24 cellular contexts compared by ENCODE assay signal in the genomic region with DNA sequence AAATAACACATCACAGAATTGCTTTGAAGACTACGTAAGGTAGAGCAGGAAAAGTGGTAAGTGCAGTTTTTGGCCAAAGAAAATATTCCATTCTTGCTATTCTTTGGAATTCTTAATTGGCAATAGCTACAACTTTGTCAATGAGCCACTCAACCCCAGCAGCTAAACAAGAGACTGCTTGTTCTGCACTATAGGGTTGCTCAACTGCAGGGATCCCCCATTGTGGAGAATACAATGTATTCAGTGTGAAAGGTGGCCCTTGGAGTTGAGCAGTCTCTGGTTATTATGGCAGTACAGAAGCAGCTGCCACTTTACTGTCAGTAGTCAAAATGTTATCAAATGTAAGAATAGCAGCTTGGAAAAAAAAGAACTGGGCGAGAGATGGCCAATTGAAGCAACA.
DNase-seq lines count a peak whose midpoint lies in the region; ATAC-seq, FAIRE-seq and TF ChIP-seq lines count a peak whose summit lies in the region.
"Had no signal": no experiment of that assay in that cellular context is flagged by ENCODE, and none has a peak within 500 bp of the region (broad histone marks: within the 10 kb centered on the region; RNA-seq: fewer than 3 reads in every experiment).

No MANE protein-coding gene starts in this region.

- H3K4me3 ChIP-seq in A673 (ENCODE audit: low read depth, low read length, poor library complexity, severe bottlenecking): no peak overlapping the region
- no peak overlapping the region for H3K4me3 ChIP-seq in keratinocyte (ENCODE audit: control insufficient read depth in 2 of 3, extremely low read depth in 1 of 3, insufficient read depth in 2 of 3, low read depth in 1 of 3, low read length in 3 of 3)
- no peak overlapping the region for H3K4me3 ChIP-seq in uterus
- H3K4me3 ChIP-seq: lung, MG63 had no signal

- H3K9me3 ChIP-seq in A673 (ENCODE audit: low read depth, low read length, poor library complexity, severe bottlenecking) (no peaks in the 10 kb centered on the region), keratinocyte (ENCODE audit: control insufficient read depth, low read depth, low read length) (no peaks in the 10 kb centered on the region), uterus (no peaks in the 10 kb centered on the region)

- FAIRE-seq in keratinocyte (lab: Jason Lieb, UNC): no peak

- no peaks in the 10 kb centered on the region for H3K79me2 ChIP-seq in keratinocyte (ENCODE audit: control insufficient read depth, insufficient read depth, low read length)

- dilution Hi-C loops in keratinocyte (cut with MboI; ENCODE audit: extremely low pct_ligation_motif_present, low sequenced_read_pairs): no loop called here

- no peaks in the 10 kb centered on the region for H3K4me1 ChIP-seq in A673 (ENCODE audit: insufficient read depth, low read length, poor library complexity, severe bottlenecking)
- peaks cover 9% of the 10 kb centered on the region for H3K4me1 ChIP-seq in keratinocyte (ENCODE audit: control insufficient read depth, extremely low read depth, insufficient read depth, low read length)
- no peaks in the 10 kb centered on the region for H3K4me1 ChIP-seq in uterus

- POLR2A ChIA-PET in A673 (lab: Charles Lee; ENCODE audit: low non-redundant PET): no interaction called here

- intact Hi-C loops in A673 (cut with micrococcal nuclease; ENCODE audit: unreplicated experiment): no loop called here
- intact Hi-C loops in uterus (cut with DNase I; ENCODE audit: low total_unique reads): no loop called here

- no peaks in the 10 kb centered on the region for H4K20me1 ChIP-seq in keratinocyte (ENCODE audit: control insufficient read depth, extremely low read depth, insufficient read depth, low read length)

- H3K4me2 ChIP-seq in keratinocyte (ENCODE audit: control insufficient read depth, extremely low read depth, insufficient read depth, low read depth, low read length): peak overlapping the region; percentile 16

- in situ Hi-C loops in SK-MEL-5 (cut with HindIII; ENCODE audit: low pct_unique_long_range_greater_than_20kb, low sequenced_read_pairs): no loop called here

- H3K9me1 ChIP-seq in keratinocyte (ENCODE audit: control insufficient read depth, extremely low read depth, insufficient read depth, low read length): no peaks in the 10 kb centered on the region

- CTCF ChIA-PET in A673 (lab: Charles Lee): no interaction called here

- no peaks in the 10 kb centered on the region for H3K36me3 ChIP-seq in A673 (ENCODE audit: insufficient read depth, low read length, poor library complexity, severe bottlenecking)
- H3K36me3 ChIP-seq in keratinocyte (ENCODE audit: control insufficient read depth in 2 of 2, extremely low read depth in 1 of 2, insufficient read depth in 2 of 2, low read length in 2 of 2): no peaks in the 10 kb centered on the region
- H3K36me3 ChIP-seq in uterus: no peaks in the 10 kb centered on the region
- H3K36me3 ChIP-seq: brain microvascular endothelial cell, MG63 had no signal

- no peak for ATAC-seq in GM18511 (IDR thresholded peaks at IDR 0.05; ENCODE audit: unreplicated experiment)
- ATAC-seq: activated T-helper 17 cell treated with anti-CD3 and anti-CD28 coated beads, Interleukin-2, amount 50 U/mL, for 72 hours; PC-3; stimulated activated naive B cell treated with anti-CD40 and anti-IgM and Interleukin-4, amounts not matched to agents 10 μg/mL and 1 μg/mL and 100 μg/mL, for 72 hours had no signal

- DNase-seq in A673 (ENCODE audit: low spot score): peak; percentile 2
- peak; percentile 4 for DNase-seq in NCI-H128 (lab: John Stamatoyannopoulos, UW; ENCODE audit: unreplicated experiment)
- peak; percentile 89 for DNase-seq in SK-MEL-5 (ENCODE audit: low read depth, low spot score)
- DNase-seq in keratinocyte (ENCODE audit: low read depth, low spot score): no peak
- no peak for DNase-seq in uterus
- no peak for DNase-seq in T-helper 1 cell
- DNase-seq in GDM1 (lab: John Stamatoyannopoulos, UW): no peak
- DNase-seq: activated B cell treated with CpG ODN at 0.5 μM for 24 hours; activated naive CD8-positive, alpha-beta T cell treated with anti-CD3 and anti-CD28 coated beads, Interleukin-2, amount 10 ng/mL, durations not matched to agents 7 days and 5 days; brain microvascular endothelial cell; DMS79; erythroblast; GOT3; MG63; naive B cell; NCI-H187 treated with DMSO at 0.1 percent for 48 hours; PC-3; stimulated activated CD4-positive, alpha-beta T cell treated with anti-CD3 and anti-CD28 coated beads, Interleukin-12 subunit alpha, Interleukin-12 subunit beta, amount 100 ng/mL, for 4 hours; stimulated activated naive B cell treated with anti-CD40 and anti-IgM and Interleukin-4, amounts not matched to agents 10 μg/mL and 1 μg/mL and 100 μg/mL, for 72 hours; trophoblast cell had no signal

- TF ChIP-seq POLR2A in uterus (IDR thresholded peaks at IDR 0.05): no peak

- no peak overlapping the region for H3K27ac ChIP-seq in A673 (ENCODE audit: low read depth, low read length, poor library complexity, severe bottlenecking)
- no peak overlapping the region for H3K27ac ChIP-seq in keratinocyte (ENCODE audit: control insufficient read depth, insufficient read depth, low read length)
- H3K27ac ChIP-seq in uterus: no peak overlapping the region
- H3K27ac ChIP-seq: brain microvascular endothelial cell, C4-2B had no signal

- H2AFZ ChIP-seq in keratinocyte (ENCODE audit: control insufficient read depth, low read length): peak overlapping the region; percentile 5

- no peak for TF ChIP-seq CTCF in A673 (conservative IDR thresholded peaks at IDR 0.05; ENCODE audit: low read depth, low read length)
- no peak for TF ChIP-seq CTCF in keratinocyte (optimal IDR thresholded peaks at IDR 0.05 in 1 of 3, IDR thresholded peaks at IDR 0.05 in 1 of 3, conservative IDR thresholded peaks at IDR 0.05 in 1 of 3; ENCODE audit: extremely low read depth in 1 of 3, insufficient read depth in 2 of 3, low read length in 3 of 3)
- no peak for TF ChIP-seq CTCF in uterus (IDR thresholded peaks at IDR 0.05)

- H3K27me3 ChIP-seq in A673 (replicated peaks; ENCODE audit: insufficient read depth, low read depth, low read length, poor library complexity): no peaks in the 10 kb centered on the region
- no peaks in the 10 kb centered on the region for H3K27me3 ChIP-seq in keratinocyte (ENCODE audit: control insufficient read depth, extremely low read depth, insufficient read depth, low read length)
- H3K27me3 ChIP-seq in uterus: no peaks in the 10 kb centered on the region
- H3K27me3 ChIP-seq: brain microvascular endothelial cell, MG63 had no signal

- no TSS peak for BruUV-seq in A673 (replicated peaks; lab: Mats Ljungman, UMichigan)

- H3K9ac ChIP-seq in keratinocyte (ENCODE audit: control insufficient read depth, extremely low read depth, insufficient read depth, low read length): no peak overlapping the region

Comparison
In these comparisons a context has a peak if more than half of its experiments do, and no peak if none do; other contexts are left out.
1. DNase-seq: peak in A673 (single experiment), NCI-H128 (single experiment) and SK-MEL-5 (single experiment); none in keratinocyte (single experiment), uterus (0 of 2), T-helper 1 cell (0 of 5) and GDM1 (single experiment).